ENCODE assay signal across 18 cellular contexts in the genomic region with DNA sequence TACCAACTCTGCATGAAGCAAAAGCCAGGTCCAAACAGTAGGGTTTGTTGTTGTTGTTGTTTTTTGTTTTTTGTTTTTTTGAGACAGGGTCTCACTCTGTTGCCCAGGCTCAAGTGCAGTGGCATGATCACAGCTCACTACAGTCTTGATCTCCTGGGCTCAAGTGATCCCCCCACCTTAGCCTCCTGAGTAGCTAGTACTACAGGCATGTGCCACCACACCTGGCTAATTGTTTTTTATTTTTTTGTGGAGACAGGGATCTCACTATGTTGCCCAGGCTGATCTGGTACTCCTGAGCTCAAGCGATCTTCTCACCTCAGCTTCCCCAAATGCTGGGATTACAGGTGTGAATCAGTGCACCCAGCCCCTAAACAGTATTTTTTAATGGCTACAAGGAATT. TPM values are rescaled to one million over a fixed set of nuclear protein-coding genes. Genes with fewer than 3 reads are reported as not detected.
DNase-seq lines count a peak whose midpoint lies in the region; ATAC-seq, FAIRE-seq and TF ChIP-seq lines count a peak whose summit lies in the region.
"Had no signal": no experiment of that assay in that cellular context is flagged by ENCODE, and none has a peak within 500 bp of the region (broad histone marks: within the 10 kb centered on the region; RNA-seq: fewer than 3 reads in every experiment).

No MANE protein-coding gene starts in this region.

- TF ChIP-seq CTCF in WTC11 (IDR thresholded peaks at IDR 0.05) (no peak), endothelial cell (IDR thresholded peaks at IDR 0.05; ENCODE audit: unreplicated experiment) (no peak)

- no peaks in the 10 kb centered on the region for H3K9me3 ChIP-seq in small intestine (ENCODE audit: control insufficient read depth, low read depth)
- H3K9me3 ChIP-seq: colonic mucosa, thoracic aorta had no signal

- ATAC-seq in activated CD8-positive, alpha-beta memory T cell treated with anti-CD3 and anti-CD28 coated beads, Interleukin-2, amount 10 ng/mL, durations not matched to agents 7 days and 5 days, result no peak
- ATAC-seq in WTC11, result no peak
- ATAC-seq: heart right ventricle, left ventricle myocardium superior, PC-3 had no signal

- H3K9me3 Mint-ChIP-seq in activated CD8-positive, alpha-beta memory T cell treated with anti-CD3 and anti-CD28 coated beads, Interleukin-2, amount 10 ng/mL, durations not matched to agents 7 days and 5 days (ENCODE audit: low read depth), result peaks cover 3% of the 10 kb centered on the region
- H3K9me3 Mint-ChIP-seq in WTC11, result peaks cover 23% of the 10 kb centered on the region
- H3K9me3 Mint-ChIP-seq in endothelial cell (ENCODE audit: unreplicated experiment), result peaks cover 5% of the 10 kb centered on the region

- no peak for DNase-seq in activated CD8-positive, alpha-beta memory T cell treated with anti-CD3 and anti-CD28 coated beads, Interleukin-2, amount 10 ng/mL, durations not matched to agents 7 days and 5 days
- no peak for DNase-seq in activated CD8-positive, alpha-beta memory T cell treated with anti-CD3 and anti-CD28 coated beads for 24 hours
- DNase-seq in WTC11 (ENCODE audit: low spot score), result no peak
- no peak for DNase-seq in endothelial cell (ENCODE audit: low spot score)
- DNase-seq in small intestine, result no peak
- no peak for DNase-seq in NCI-H446 treated with DMSO at 0.1 percent for 48 hours (lab: John Stamatoyannopoulos, UW)
- DNase-seq: brain microvascular endothelial cell; colonic mucosa; heart right ventricle; left ventricle myocardium superior; NCI-H1694; PC-3; SIG-M5; stimulated activated CD8-positive, alpha-beta memory T cell treated with anti-CD3 and anti-CD28 coated beads, Interleukin-4, amount 100 ng/mL, for 48 hours had no signal

- CTCF ChIA-PET in activated CD8-positive, alpha-beta memory T cell treated with anti-CD3 and anti-CD28 coated beads, Interleukin-2, amount 10 ng/mL, durations not matched to agents 7 days and 5 days (lab: Charles Lee), result interaction anchor here (0.7 to 6.7 kb wide), 7 partner anchors 9 to 25 kb away, joined by 3 to 87 read pairs (median 3); a partner anchor contains a TSS
- CTCF ChIA-PET in WTC11 (lab: Charles Lee), result no interaction called here

- H3K36me3 Mint-ChIP-seq in activated CD8-positive, alpha-beta memory T cell treated with anti-CD3 and anti-CD28 coated beads, Interleukin-2, amount 10 ng/mL, durations not matched to agents 7 days and 5 days, result peaks cover 34% of the 10 kb centered on the region
- peaks cover 28% of the 10 kb centered on the region for H3K36me3 Mint-ChIP-seq in WTC11
- peaks cover 21% of the 10 kb centered on the region for H3K36me3 Mint-ChIP-seq in endothelial cell (ENCODE audit: low read depth, unreplicated experiment)

- H3K27me3 Mint-ChIP-seq in activated CD8-positive, alpha-beta memory T cell treated with anti-CD3 and anti-CD28 coated beads, Interleukin-2, amount 10 ng/mL, durations not matched to agents 7 days and 5 days, result no peaks in the 10 kb centered on the region
- no peaks in the 10 kb centered on the region for H3K27me3 Mint-ChIP-seq in WTC11 (ENCODE audit: low read depth)
- H3K27me3 Mint-ChIP-seq in endothelial cell (ENCODE audit: unreplicated experiment), result peaks cover 3% of the 10 kb centered on the region

- H3K27ac Mint-ChIP-seq in activated CD8-positive, alpha-beta memory T cell treated with anti-CD3 and anti-CD28 coated beads, Interleukin-2, amount 10 ng/mL, durations not matched to agents 7 days and 5 days, result peak overlapping the region; percentile 64
- no peak overlapping the region for H3K27ac Mint-ChIP-seq in WTC11
- peak overlapping the region; percentile 38 for H3K27ac Mint-ChIP-seq in endothelial cell (ENCODE audit: unreplicated experiment)

- peaks cover 2% of the 10 kb centered on the region in 2 donors for H3K36me3 ChIP-seq in small intestine (ENCODE audit: control insufficient read depth in 2 of 2, insufficient read depth in 2 of 2, low read length in 2 of 2)
- H3K36me3 ChIP-seq: colonic mucosa, thoracic aorta had no signal

- H3K4me1 ChIP-seq in small intestine (ENCODE audit: control insufficient read depth in 2 of 2, insufficient read depth in 1 of 2, low read depth in 1 of 2, low read length in 1 of 2), result peaks cover 4 to 8% of the 10 kb centered on the region in 2 donors

- no peak overlapping the region for H3K4me3 Mint-ChIP-seq in activated CD8-positive, alpha-beta memory T cell treated with anti-CD3 and anti-CD28 coated beads, Interleukin-2, amount 10 ng/mL, durations not matched to agents 7 days and 5 days
- H3K4me3 Mint-ChIP-seq in WTC11 (no peak overlapping the region), endothelial cell (ENCODE audit: unreplicated experiment) (peak overlapping the region; percentile 28)

- H3K27ac ChIP-seq in small intestine (ENCODE audit: low read depth in 1 of 2, low read length in 1 of 2), result no peak overlapping the region
- H3K27ac ChIP-seq: brain microvascular endothelial cell, colonic mucosa, heart right ventricle, thoracic aorta had no signal

- H3K4me1 Mint-ChIP-seq in activated CD8-positive, alpha-beta memory T cell treated with anti-CD3 and anti-CD28 coated beads, Interleukin-2, amount 10 ng/mL, durations not matched to agents 7 days and 5 days, result peaks cover 65% of the 10 kb centered on the region
- H3K4me1 Mint-ChIP-seq in WTC11 (no peaks in the 10 kb centered on the region), endothelial cell (ENCODE audit: unreplicated experiment) (peaks cover 10% of the 10 kb centered on the region)

- no peak overlapping the region for H3K4me3 ChIP-seq in small intestine (ENCODE audit: low read depth in 1 of 2, low read length in 2 of 2)
- H3K4me3 ChIP-seq: BLaER1 treated with 17β-estradiol and CSF1 and Interleukin-3, amounts not matched to agents 10 nM and 100 nM; colonic mucosa; heart right ventricle; thoracic aorta had no signal

- no peaks in the 10 kb centered on the region for H3K27me3 ChIP-seq in small intestine (ENCODE audit: control insufficient read depth in 2 of 2, insufficient read depth in 2 of 2, low read length in 2 of 2)
- H3K27me3 ChIP-seq: BLaER1 treated with 17β-estradiol and CSF1 and Interleukin-3, amounts not matched to agents 10 nM and 100 nM; brain microvascular endothelial cell; colonic mucosa; heart right ventricle had no signal

- POLR2A ChIA-PET in WTC11 (lab: Charles Lee), result no interaction called here

- WGBS in small intestine, 3 donors, result 95 to 98% (median 96%) methylated on average over 1 of the region's 1 CpG

- no peak for FAIRE-seq in small intestine (lab: Jason Lieb, UNC)
- FAIRE-seq: G401.6 had no signal

TF ChIP-seq in WTC11, 78 proteins besides CTCF, POLR2A, EP300 and RAD21:
- no peak for TF ChIP-seq ETV6 (CRISPR knock-in tag; IDR thresholded peaks at IDR 0.05)
- peak; percentile 84; the same call in 1 of the 2 replicates for TF ChIP-seq ZNF121 (CRISPR knock-in tag; IDR thresholded peaks at IDR 0.05)
- TF ChIP-seq ATF1 (CRISPR knock-in tag; IDR thresholded peaks at IDR 0.05), result no peak

RNA-seq across cellular contexts. Expression of a gene that starts 6.2 kb away (rescaled TPM):
- 1 to 10 TPM; 1.3 to 5.6 TPM for total RNA-seq in activated CD8-positive, alpha-beta memory T cell treated with anti-CD3 and anti-CD28 coated beads, Interleukin-2, amount 10 ng/mL, durations not matched to agents 7 days and 5 days
- 0.55 TPM in 1 of 3 replicates, not detected in the others for total RNA-seq in WTC11 (2021)
- not detected for total RNA-seq in endothelial cell (ENCODE audit: unreplicated experiment)
- 10 to 100 TPM; 33.9 to 63.5 (median 48.1) TPM for polyA plus RNA-seq in small intestine
- total RNA-seq: endothelial cell of umbilical vein had no signal
- polyA plus RNA-seq: endothelial cell of umbilical vein had no signal

RNA-seq across cellular contexts. Expression of a gene that starts 9.8 kb away (rescaled TPM):
- total RNA-seq in activated CD8-positive, alpha-beta memory T cell treated with anti-CD3 and anti-CD28 coated beads, Interleukin-2, amount 10 ng/mL, durations not matched to agents 7 days and 5 days, result 10 to 100 TPM; 60.7 to 61.9 TPM
- total RNA-seq in WTC11 (2021) (52.0 to 56.9 TPM (median 54.4 TPM) in 3 replicates), endothelial cell (ENCODE audit: unreplicated experiment) (43.0 TPM)
- polyA plus RNA-seq in small intestine, result 10 to 100 TPM; 36.0 to 48.0 (median 42.4) TPM

RNA-seq across cellular contexts. Expression of a gene that starts 16.1 kb away (rescaled TPM):
- total RNA-seq in activated CD8-positive, alpha-beta memory T cell treated with anti-CD3 and anti-CD28 coated beads, Interleukin-2, amount 10 ng/mL, durations not matched to agents 7 days and 5 days, result 10 to 100 TPM; 21.8 to 22.3 TPM
- total RNA-seq in WTC11 (2021), result 21.4 to 23.4 TPM (median 21.9 TPM) in 3 replicates
- 20.9 TPM for total RNA-seq in endothelial cell (ENCODE audit: unreplicated experiment)
- polyA plus RNA-seq in small intestine, result 10 to 100 TPM; 13.1 to 19.5 (median 17.2) TPM

RNA-seq across cellular contexts. Expression of a gene that starts 59.4 kb away (rescaled TPM):
- total RNA-seq in activated CD8-positive, alpha-beta memory T cell treated with anti-CD3 and anti-CD28 coated beads, Interleukin-2, amount 10 ng/mL, durations not matched to agents 7 days and 5 days, result 100 to 1,000 TPM; 109 to 122 TPM
- total RNA-seq in WTC11 (2021), result 296 to 319 TPM (median 303 TPM) in 3 replicates
- 226 TPM for total RNA-seq in endothelial cell (ENCODE audit: unreplicated experiment)
- polyA plus RNA-seq in small intestine, result 100 to 1,000 TPM; 250 to 324 (median 303) TPM
